1 cellular context compared by ENCODE assay signal in the genomic region with DNA sequence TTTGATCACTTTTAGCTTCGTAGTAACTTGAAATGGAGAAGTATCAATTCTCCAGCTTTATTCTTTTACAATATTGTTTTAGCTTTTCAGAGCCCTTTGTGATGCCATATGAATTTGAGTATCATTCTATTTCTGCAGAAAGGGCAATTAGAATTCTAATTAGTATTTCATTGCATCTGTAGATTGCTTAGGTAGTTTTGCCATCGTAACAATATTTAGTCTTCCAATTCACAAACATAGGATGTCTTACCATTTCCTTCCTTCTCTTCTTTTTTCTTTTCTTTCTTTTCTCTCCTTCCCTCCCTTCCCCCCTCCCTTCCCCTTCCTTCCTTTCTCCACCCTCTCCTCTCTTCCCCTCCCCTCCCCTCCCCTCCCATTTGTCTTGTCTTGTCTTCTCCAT.
TF ChIP-seq lines count a peak whose summit lies in the region.

No MANE protein-coding gene starts in this region.

TF ChIP-seq in K562, 482 proteins besides CTCF, POLR2A, EP300 and RAD21 (continued from another document):
- TF ChIP-seq, protein P1, sequence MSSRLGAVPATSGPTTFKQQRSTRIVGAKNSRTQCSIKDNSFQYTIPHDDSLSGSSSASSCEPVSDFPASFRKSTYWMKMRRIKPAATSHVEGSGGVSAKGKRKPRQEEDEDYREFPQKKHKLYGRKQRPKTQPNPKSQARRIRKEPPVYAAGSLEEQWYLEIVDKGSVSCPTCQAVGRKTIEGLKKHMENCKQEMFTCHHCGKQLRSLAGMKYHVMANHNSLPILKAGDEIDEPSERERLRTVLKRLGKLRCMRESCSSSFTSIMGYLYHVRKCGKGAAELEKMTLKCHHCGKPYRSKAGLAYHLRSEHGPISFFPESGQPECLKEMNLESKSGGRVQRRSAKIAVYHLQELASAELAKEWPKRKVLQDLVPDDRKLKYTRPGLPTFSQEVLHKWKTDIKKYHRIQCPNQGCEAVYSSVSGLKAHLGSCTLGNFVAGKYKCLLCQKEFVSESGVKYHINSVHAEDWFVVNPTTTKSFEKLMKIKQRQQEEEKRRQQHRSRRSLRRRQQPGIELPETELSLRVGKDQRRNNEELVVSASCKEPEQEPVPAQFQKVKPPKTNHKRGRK (tag; IDR thresholded peaks at IDR 0.05) = peak; percentile 72; the same call in 1 of the 2 replicates
- TF ChIP-seq L3MBTL2 (IDR thresholded peaks at IDR 0.05) (no peak), ETS2 (tag; IDR thresholded peaks at IDR 0.05; ENCODE audit: borderline replicate concordance, poor library complexity, severe bottlenecking) (no peak), STAT5B (CRISPR knock-in tag; IDR thresholded peaks at IDR 0.05) (no peak), ZNF12 (CRISPR knock-in tag; IDR thresholded peaks at IDR 0.05) (no peak), MECOM (CRISPR knock-in tag; IDR thresholded peaks at IDR 0.05) (no peak), RBM25 (IDR thresholded peaks at IDR 0.05; ENCODE audit: low read depth, low read length, severe bottlenecking) (peak; percentile 3), GATA2 (CRISPR knock-in tag; IDR thresholded peaks at IDR 0.05) (no peak), ZFP30 (CRISPR knock-in tag; IDR thresholded peaks at IDR 0.05; ENCODE audit: borderline replicate concordance) (no peak), PCBP2 (IDR thresholded peaks at IDR 0.05; ENCODE audit: low read depth, low read length, poor library complexity, severe bottlenecking) (peak; percentile 92), HNRNPK (IDR thresholded peaks at IDR 0.05; ENCODE audit: low read depth, low read length, poor library complexity, severe bottlenecking) (peak; percentile 84), PHF8 (IDR thresholded peaks at IDR 0.05; ENCODE audit: borderline replicate concordance, low read length) (no peak), SIRT6 (IDR thresholded peaks at IDR 0.05; ENCODE audit: low read depth, low read length) (no peak)
- TF ChIP-seq, protein P2, sequence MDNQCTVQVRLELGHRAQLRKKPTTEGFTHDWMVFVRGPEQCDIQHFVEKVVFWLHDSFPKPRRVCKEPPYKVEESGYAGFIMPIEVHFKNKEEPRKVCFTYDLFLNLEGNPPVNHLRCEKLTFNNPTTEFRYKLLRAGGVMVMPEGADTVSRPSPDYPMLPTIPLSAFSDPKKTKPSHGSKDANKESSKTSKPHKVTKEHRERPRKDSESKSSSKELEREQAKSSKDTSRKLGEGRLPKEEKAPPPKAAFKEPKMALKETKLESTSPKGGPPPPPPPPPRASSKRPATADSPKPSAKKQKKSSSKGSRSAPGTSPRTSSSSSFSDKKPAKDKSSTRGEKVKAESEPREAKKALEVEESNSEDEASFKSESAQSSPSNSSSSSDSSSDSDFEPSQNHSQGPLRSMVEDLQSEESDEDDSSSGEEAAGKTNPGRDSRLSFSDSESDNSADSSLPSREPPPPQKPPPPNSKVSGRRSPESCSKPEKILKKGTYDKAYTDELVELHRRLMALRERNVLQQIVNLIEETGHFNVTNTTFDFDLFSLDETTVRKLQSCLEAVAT (IDR thresholded peaks at IDR 0.05) = no peak
TF ChIP-seq in K562: peak in this region for 4.
